11 cellular contexts compared by ENCODE assay signal in genomic region chr11:110529043-110529442, GRCh38.
DNase-seq lines count a peak whose midpoint lies in the region; FAIRE-seq and TF ChIP-seq lines count a peak whose summit lies in the region.
"Had no signal": no experiment of that assay in that cellular context is flagged by ENCODE, and none has a peak within 500 bp of the region (broad histone marks: within the 10 kb centered on the region; RNA-seq: fewer than 3 reads in every experiment).

No MANE protein-coding gene starts in this region.

- TF ChIP-seq CTCF in AG09319 (IDR thresholded peaks at IDR 0.05; ENCODE audit: low read depth, low read length) (peak; percentile 21), GM12864 (IDR thresholded peaks at IDR 0.05; ENCODE audit: low read depth, low read length, missing control alignments) (peak; percentile 52), glutamatergic neuron (IDR thresholded peaks at IDR 0.05; ENCODE audit: partially characterized antibody, unreplicated experiment) (peak; percentile 14)

- no peak overlapping the region for H3K4me3 ChIP-seq in GM12864 (ENCODE audit: low read depth, low read length)

- H3K27ac Mint-ChIP-seq in glutamatergic neuron (ENCODE audit: unreplicated experiment) = no peak overlapping the region
- H3K27ac Mint-ChIP-seq in activated naive CD8-positive, alpha-beta T cell treated with anti-CD3 and anti-CD28 coated beads for 36 hours = no peak overlapping the region
- H3K27ac Mint-ChIP-seq: activated naive CD8-positive, alpha-beta T cell treated with anti-CD3 and anti-CD28 coated beads, Interleukin-2, amount 10 ng/mL, durations not matched to agents 7 days and 5 days had no signal

- H3K9me3 Mint-ChIP-seq in glutamatergic neuron (ENCODE audit: unreplicated experiment) = no peaks in the 10 kb centered on the region
- H3K9me3 Mint-ChIP-seq in activated naive CD8-positive, alpha-beta T cell treated with anti-CD3 and anti-CD28 coated beads for 36 hours = peaks cover 2% of the 10 kb centered on the region

- no peak for DNase-seq in AG09319 (ENCODE audit: extremely low read depth, low read depth)
- DNase-seq in GM12864 (ENCODE audit: low read depth) = no peak
- DNase-seq in RPMI8226 = peak; percentile 20
- no peak for DNase-seq in glutamatergic neuron
- no peak for DNase-seq in GM19238 (ENCODE audit: insufficient read length, low spot score)
- no peak for DNase-seq in GF-D8 (lab: John Stamatoyannopoulos, UW)
- no peak for DNase-seq in GM19239 (ENCODE audit: insufficient read length, low spot score)
- no peak for DNase-seq in activated naive CD8-positive, alpha-beta T cell treated with anti-CD3 and anti-CD28 coated beads for 36 hours
- DNase-seq: activated CD4-positive, CD25-positive, alpha-beta regulatory T cell; activated naive CD8-positive, alpha-beta T cell treated with anti-CD3 and anti-CD28 coated beads, Interleukin-2, amount 10 ng/mL, durations not matched to agents 7 days and 5 days; NCI-H1930 had no signal

- H3K4me1 Mint-ChIP-seq in glutamatergic neuron (ENCODE audit: low read depth, unreplicated experiment) = no peaks in the 10 kb centered on the region
- peaks cover 7% of the 10 kb centered on the region for H3K4me1 Mint-ChIP-seq in activated naive CD8-positive, alpha-beta T cell treated with anti-CD3 and anti-CD28 coated beads for 36 hours

- no peak overlapping the region for H3K4me3 Mint-ChIP-seq in glutamatergic neuron (ENCODE audit: unreplicated experiment)
- no peak overlapping the region for H3K4me3 Mint-ChIP-seq in activated naive CD8-positive, alpha-beta T cell treated with anti-CD3 and anti-CD28 coated beads for 36 hours
- H3K4me3 Mint-ChIP-seq: activated naive CD8-positive, alpha-beta T cell treated with anti-CD3 and anti-CD28 coated beads, Interleukin-2, amount 10 ng/mL, durations not matched to agents 7 days and 5 days had no signal

- no peaks in the 10 kb centered on the region for H3K27me3 Mint-ChIP-seq in glutamatergic neuron (ENCODE audit: unreplicated experiment)
- H3K27me3 Mint-ChIP-seq in activated naive CD8-positive, alpha-beta T cell treated with anti-CD3 and anti-CD28 coated beads for 36 hours = no peaks in the 10 kb centered on the region
- H3K27me3 Mint-ChIP-seq: activated naive CD8-positive, alpha-beta T cell treated with anti-CD3 and anti-CD28 coated beads, Interleukin-2, amount 10 ng/mL, durations not matched to agents 7 days and 5 days had no signal

- peaks cover 19% of the 10 kb centered on the region for H3K36me3 Mint-ChIP-seq in glutamatergic neuron (ENCODE audit: unreplicated experiment)
- H3K36me3 Mint-ChIP-seq in activated naive CD8-positive, alpha-beta T cell treated with anti-CD3 and anti-CD28 coated beads for 36 hours = no peaks in the 10 kb centered on the region

- no peak for FAIRE-seq in GM19239 (lab: Jason Lieb, UNC)
